22 cellular contexts compared by ENCODE assay signal in genomic region chr2:19478441-19478840, GRCh38.
DNase-seq lines count a peak whose midpoint lies in the region; FAIRE-seq and TF ChIP-seq lines count a peak whose summit lies in the region.
"Had no signal": no experiment of that assay in that cellular context is flagged by ENCODE, and none has a peak within 500 bp of the region (broad histone marks: within the 10 kb centered on the region; RNA-seq: fewer than 3 reads in every experiment).

No MANE protein-coding gene starts in this region.

- H3K79me2 ChIP-seq in mammary epithelial cell (ENCODE audit: insufficient read depth, low read length) (no peaks in the 10 kb centered on the region), osteoblast (ENCODE audit: insufficient read depth, low read length) (no peaks in the 10 kb centered on the region)

- BruUV-seq in mammary epithelial cell (replicated peaks; lab: Mats Ljungman, UMichigan) (no TSS peak), MCF 10A (replicated peaks; lab: Mats Ljungman, UMichigan) (no TSS peak)

- H3K4me1 ChIP-seq in mammary epithelial cell (ENCODE audit: insufficient read depth, low read length) (peaks cover 9% of the 10 kb centered on the region), skeletal muscle satellite cell (ENCODE audit: control insufficient read depth, insufficient read depth, low read length) (no peaks in the 10 kb centered on the region), osteoblast (ENCODE audit: insufficient read depth, low read length) (peaks cover 7% of the 10 kb centered on the region)

- DNase-seq in mammary epithelial cell (peak; percentile 19), MCF 10A (ENCODE audit: unreplicated experiment) (no peak), RCC 7860 (ENCODE audit: low spot score) (peak; percentile 19), fibroblast of mammary gland (ENCODE audit: low read depth) (peak; percentile 51), osteoblast (ENCODE audit: insufficient read length, low spot score, missing footprints) (no peak), SK-N-DZ (ENCODE audit: low spot score) (no peak)
- DNase-seq in activated CD4-positive, alpha-beta T cell treated with anti-CD3 and anti-CD28 coated beads for 48 hours, result no peak
- DNase-seq: 8988T, GDM1, H9, NCI-H1694 treated with DMSO at 0.1 percent for 48 hours, NCI-H2081 treated with DMSO at 0.1 percent for 48 hours, NCI-H2171 treated with DMSO at 0.1 percent for 48 hours, NCI-H524 treated with DMSO at 0.1 percent for 48 hours, NCI-H82, SHP77 had no signal

- in situ Hi-C loops in mammary epithelial cell (cut with MboI; ENCODE audit: low sequenced_read_pairs in 2 of 2), result no loop called here

- FAIRE-seq in RCC 7860 (lab: Jason Lieb, UNC), result no peak
- FAIRE-seq: GM19239 had no signal

- peaks cover 7% of the 10 kb centered on the region for H3K4me1 Mint-ChIP-seq in MCF 10A (ENCODE audit: insufficient read depth, unreplicated experiment)

- no peak overlapping the region for H3K4me3 ChIP-seq in mammary epithelial cell (replicated peaks in 1 of 3; ENCODE audit: insufficient read depth in 1 of 3, low read depth in 2 of 3, low read length in 3 of 3)
- H3K4me3 ChIP-seq in fibroblast of mammary gland (ENCODE audit: control insufficient read depth, low read depth, low read length), result no peak overlapping the region
- no peak overlapping the region for H3K4me3 ChIP-seq in skeletal muscle satellite cell (ENCODE audit: low read length)
- H3K4me3 ChIP-seq in osteoblast (ENCODE audit: insufficient read depth, low read length), result no peak overlapping the region
- H3K4me3 ChIP-seq: SK-N-MC had no signal

- H3K4me2 ChIP-seq in mammary epithelial cell (ENCODE audit: insufficient read depth, low read depth, low read length) (no peak overlapping the region), skeletal muscle satellite cell (ENCODE audit: low read length) (peak overlapping the region; percentile 1), osteoblast (ENCODE audit: insufficient read depth, low read length) (no peak overlapping the region)
- H3K4me2 ChIP-seq: KMS-11 had no signal

- no peaks in the 10 kb centered on the region for H4K20me1 ChIP-seq in mammary epithelial cell (ENCODE audit: insufficient read depth, low read length)
- no peaks in the 10 kb centered on the region for H4K20me1 ChIP-seq in osteoblast (ENCODE audit: insufficient read depth, low read length)

- POLR2A ChIA-PET in MCF 10A (lab: Yijun Ruan, JAX), result interaction anchor here (1.0 kb wide), 1 partner anchor 10 kb away, joined by 4 read pairs; no protein-coding TSS in a partner anchor

- TF ChIP-seq CTCF in mammary epithelial cell (conservative IDR thresholded peaks at IDR 0.05 in 1 of 2, IDR thresholded peaks at IDR 0.05 in 1 of 2; ENCODE audit: extremely low read depth in 1 of 2, insufficient read depth in 1 of 2, low read depth in 1 of 2, low read length in 2 of 2), result no peak
- no peak for TF ChIP-seq CTCF in MCF 10A (IDR thresholded peaks at IDR 0.05; ENCODE audit: unreplicated experiment)
- TF ChIP-seq CTCF in fibroblast of mammary gland (conservative IDR thresholded peaks at IDR 0.05; ENCODE audit: control insufficient read depth, insufficient read depth, low read depth, low read length), result no peak
- no peak for TF ChIP-seq CTCF in osteoblast (IDR thresholded peaks at IDR 0.05; ENCODE audit: extremely low read depth, low read depth, low read length)

- no peaks in the 10 kb centered on the region for H3K27me3 ChIP-seq in mammary epithelial cell (ENCODE audit: insufficient read depth, low read length)
- no peaks in the 10 kb centered on the region for H3K27me3 ChIP-seq in skeletal muscle satellite cell (ENCODE audit: control insufficient read depth, insufficient read depth, low read length)
- no peaks in the 10 kb centered on the region for H3K27me3 ChIP-seq in osteoblast (ENCODE audit: insufficient read depth, low read length)

- no peak overlapping the region for H3K4me3 Mint-ChIP-seq in MCF 10A (ENCODE audit: unreplicated experiment)
- H3K4me3 Mint-ChIP-seq: CD14-positive monocyte, H9 had no signal

- H3K27me3 Mint-ChIP-seq in MCF 10A (ENCODE audit: insufficient read depth, unreplicated experiment), result no peaks in the 10 kb centered on the region

- H3K9ac ChIP-seq in mammary epithelial cell (ENCODE audit: insufficient read depth, low read length), result no peak overlapping the region
- no peak overlapping the region for H3K9ac ChIP-seq in skeletal muscle satellite cell (ENCODE audit: low read depth, low read length)
- H3K9ac ChIP-seq: KMS-11 had no signal

- no peaks in the 10 kb centered on the region for H3K36me3 Mint-ChIP-seq in MCF 10A (ENCODE audit: insufficient read depth, unreplicated experiment)
- H3K36me3 Mint-ChIP-seq: CD14-positive monocyte had no signal

- WGBS in mammary epithelial cell (ENCODE audit: low coverage, missing lambda C conversion rate), result 40% methylated on average over 1 of the region's 1 CpG

- H2AFZ ChIP-seq in mammary epithelial cell (ENCODE audit: low read depth, low read length) (no peak overlapping the region), osteoblast (ENCODE audit: low read length) (no peak overlapping the region)

- CTCF ChIA-PET in mammary epithelial cell (lab: Charles Lee; ENCODE audit: low non-redundant PET), result no interaction called here
- CTCF ChIA-PET in MCF 10A (lab: Yijun Ruan, JAX), result interaction anchor here (0.8 kb wide), 1 partner anchor 17 kb away, joined by 3 read pairs; no protein-coding TSS in a partner anchor

- H3K27ac ChIP-seq in mammary epithelial cell (ENCODE audit: insufficient read depth, low read depth, low read length), result no peak overlapping the region
- no peak overlapping the region for H3K27ac ChIP-seq in osteoblast (ENCODE audit: low read depth, low read length)
- H3K27ac ChIP-seq: HL-60, KMS-11, SK-N-MC had no signal

- dilution Hi-C loops in mammary epithelial cell (cut with HindIII; ENCODE audit: low sequenced_read_pairs), result no loop called here

- H3K36me3 ChIP-seq in mammary epithelial cell (ENCODE audit: insufficient read depth, low read length) (no peaks in the 10 kb centered on the region), skeletal muscle satellite cell (ENCODE audit: insufficient read depth, low read length) (no peaks in the 10 kb centered on the region), osteoblast (ENCODE audit: insufficient read depth, low read length) (no peaks in the 10 kb centered on the region)

- H3K9me3 Mint-ChIP-seq in MCF 10A (ENCODE audit: unreplicated experiment), result no peaks in the 10 kb centered on the region
- H3K9me3 Mint-ChIP-seq: H9 had no signal

- intact Hi-C loops in mammary epithelial cell (cut with micrococcal nuclease), result no loop called here
- intact Hi-C loops in MCF 10A (cut with micrococcal nuclease), result no loop called here

- H3K9me3 ChIP-seq in mammary epithelial cell (replicated peaks; ENCODE audit: insufficient read depth, low read length), result no peaks in the 10 kb centered on the region
- no peaks in the 10 kb centered on the region for H3K9me3 ChIP-seq in skeletal muscle satellite cell (replicated peaks; ENCODE audit: low read length)
- H3K9me3 ChIP-seq in osteoblast (ENCODE audit: low read depth, low read length), result no peaks in the 10 kb centered on the region

- H3K27ac Mint-ChIP-seq in MCF 10A (ENCODE audit: low read depth, unreplicated experiment), result no peak overlapping the region
- H3K27ac Mint-ChIP-seq: CD14-positive monocyte, H9 had no signal

Comparison
In these comparisons a context has a peak if more than half of its experiments do, and no peak if none do; other contexts are left out.
1. DNase-seq: peak in mammary epithelial cell (single experiment), RCC 7860 (single experiment) and fibroblast of mammary gland (single experiment); none in MCF 10A (single experiment), osteoblast (single experiment), activated CD4-positive, alpha-beta T cell treated with anti-CD3 and anti-CD28 coated beads for 48 hours (single experiment) and SK-N-DZ (single experiment).